In the genomic region with DNA sequence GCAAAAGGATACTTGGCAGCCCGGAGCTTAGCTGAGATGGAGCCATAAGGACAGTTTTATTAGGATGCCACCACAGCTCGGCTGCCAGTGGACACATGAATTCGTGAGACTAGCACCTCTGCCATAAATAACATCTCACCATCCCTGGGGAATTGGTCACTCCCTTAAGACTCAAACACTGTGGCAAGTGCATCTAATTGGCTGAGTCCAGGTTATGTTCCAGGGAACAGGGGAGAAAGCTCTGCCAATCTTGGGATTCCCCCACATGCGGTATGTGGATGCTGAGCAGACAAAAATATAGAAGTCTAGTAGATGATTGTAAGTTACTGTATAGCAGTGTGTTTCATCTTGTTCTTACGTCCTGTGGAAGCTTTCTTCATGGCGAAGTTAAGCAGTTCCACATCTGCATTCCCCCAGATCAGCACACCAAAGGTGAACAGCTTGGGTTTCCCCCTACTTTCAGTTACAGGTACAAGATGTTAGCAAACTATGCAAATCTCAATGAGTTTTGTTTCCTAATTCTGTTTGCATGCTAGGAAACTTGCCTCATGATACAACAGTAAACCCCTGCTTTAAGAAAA, we compare ENCODE assay signal across 10 cellular contexts.
DNase-seq lines count a peak whose midpoint lies in the region; ATAC-seq, FAIRE-seq and TF ChIP-seq lines count a peak whose summit lies in the region.
"Had no signal": no experiment of that assay in that cellular context is flagged by ENCODE, and none has a peak within 500 bp of the region (broad histone marks: within the 10 kb centered on the region; RNA-seq: fewer than 3 reads in every experiment).

No MANE protein-coding gene starts in this region.

- H2BK15ac ChIP-seq in IMR-90 (ENCODE audit: low read depth, low read length), result 0 out of 3 replicates have a peak overlapping the region, but pooled peaks have one; percentile 55

- peaks cover 21% of the 10 kb centered on the region for H3K9me1 ChIP-seq in IMR-90 (ENCODE audit: insufficient read depth, low read length)

- H3K18ac ChIP-seq in IMR-90 (ENCODE audit: low read depth, low read length) (no peak overlapping the region), trophoblast cell (ENCODE audit: low read length) (no peak overlapping the region)

- H3K9ac ChIP-seq in IMR-90 (ENCODE audit: low read depth, low read length) (no peak overlapping the region), trophoblast cell (ENCODE audit: low read length) (no peak overlapping the region)

- no peaks in the 10 kb centered on the region for H3K9me2 ChIP-seq in hepatocyte (replicated peaks; ENCODE audit: insufficient read depth)

- POLR2A ChIA-PET in IMR-90 (lab: Charles Lee; ENCODE audit: unreplicated experiment), result no interaction called here

- H2BK5ac ChIP-seq in IMR-90 (ENCODE audit: low read depth, low read length, poor library complexity, severe bottlenecking) (no peak overlapping the region), trophoblast cell (ENCODE audit: low read depth, low read length, poor library complexity) (no peak overlapping the region)

- no peak overlapping the region for H3K27ac ChIP-seq in IMR-90 (ENCODE audit: insufficient read depth, low read length)
- H3K27ac ChIP-seq in trophoblast cell (ENCODE audit: low read depth, low read length), result no peak overlapping the region
- H3K27ac ChIP-seq in uterus, result no peak overlapping the region
- H3K27ac ChIP-seq in hepatocyte, result no peak overlapping the region
- H3K27ac ChIP-seq: epithelial cell of prostate had no signal

- no peaks in the 10 kb centered on the region for H3K27me3 ChIP-seq in IMR-90 (ENCODE audit: control insufficient read depth, insufficient read depth, low read length)
- H3K27me3 ChIP-seq in trophoblast cell (ENCODE audit: insufficient read depth, low read length), result no peaks in the 10 kb centered on the region
- no peaks in the 10 kb centered on the region for H3K27me3 ChIP-seq in uterus
- H3K27me3 ChIP-seq in hepatocyte, result no peaks in the 10 kb centered on the region

- H4K12ac ChIP-seq in trophoblast cell (ENCODE audit: low read depth, low read length), result no peak overlapping the region

- no peak overlapping the region for H3K4ac ChIP-seq in IMR-90 (ENCODE audit: low read depth, low read length)
- no peak overlapping the region for H3K4ac ChIP-seq in trophoblast cell (ENCODE audit: low read depth, low read length)

- no peak for TF ChIP-seq RAD21 in IMR-90 (IDR thresholded peaks at IDR 0.05; ENCODE audit: low read length)

- H2BK120ac ChIP-seq in IMR-90 (ENCODE audit: low read depth, low read length), result no peak overlapping the region; the same call in 1 of the 2 replicates
- no peak overlapping the region for H2BK120ac ChIP-seq in trophoblast cell (ENCODE audit: insufficient read depth, low read length, poor library complexity)

- H4K91ac ChIP-seq in IMR-90 (ENCODE audit: insufficient read depth, low read depth, low read length) (no peak overlapping the region), trophoblast cell (ENCODE audit: low read depth, low read length) (no peak overlapping the region)

- H3K4me2 ChIP-seq in IMR-90 (ENCODE audit: low read depth, low read length) (no peak overlapping the region), trophoblast cell (ENCODE audit: low read length) (no peak overlapping the region), hepatocyte (no peak overlapping the region)

- peak; percentile 35 to 52 for ATAC-seq in left cardiac atrium
- no peak for ATAC-seq in Right ventricle myocardium inferior
- ATAC-seq in HG02610 (IDR thresholded peaks at IDR 0.05; ENCODE audit: unreplicated experiment), result peak; percentile 75
- ATAC-seq in IMR-90 (ENCODE audit: low read depth), result no peak

- H2AK9ac ChIP-seq in IMR-90 (replicated peaks; ENCODE audit: low read depth, low read length, poor library complexity), result no peak overlapping the region

- H3K36me3 ChIP-seq in IMR-90 (ENCODE audit: control insufficient read depth, insufficient read depth, low read length), result no peaks in the 10 kb centered on the region
- no peaks in the 10 kb centered on the region for H3K36me3 ChIP-seq in trophoblast cell (ENCODE audit: control insufficient read depth in 1 of 2, insufficient read depth in 2 of 2, low read length in 2 of 2)
- H3K36me3 ChIP-seq in uterus, result no peaks in the 10 kb centered on the region
- H3K36me3 ChIP-seq in hepatocyte (replicated peaks; ENCODE audit: insufficient read depth, low read depth), result no peaks in the 10 kb centered on the region

- no peak for DNase-seq in left cardiac atrium
- no peak for DNase-seq in Right ventricle myocardium inferior (ENCODE audit: missing footprints)
- DNase-seq in IMR-90, result no peak
- no peak for DNase-seq in urothelium cell line (ENCODE audit: low spot score)
- no peak for DNase-seq in trophoblast cell
- DNase-seq in uterus, result no peak
- DNase-seq in hepatocyte (ENCODE audit: low spot score), result no peak
- DNase-seq: Right ventricle myocardium superior had no signal

- no peak overlapping the region for H3K4me3 ChIP-seq in IMR-90 (ENCODE audit: insufficient read depth, low read depth, low read length)
- H3K4me3 ChIP-seq in trophoblast cell (ENCODE audit: low read depth, low read length), result no peak overlapping the region
- H3K4me3 ChIP-seq in uterus, result no peak overlapping the region
- H3K4me3 ChIP-seq in hepatocyte, result no peak overlapping the region

- no peak overlapping the region for H2BK12ac ChIP-seq in trophoblast cell (ENCODE audit: low read length)

- CTCF ChIA-PET in IMR-90 (lab: Yijun Ruan, JAX), result no interaction called here

- H3K14ac ChIP-seq in IMR-90 (replicated peaks; ENCODE audit: low read depth, low read length), result no peak overlapping the region
- H3K14ac ChIP-seq in trophoblast cell (ENCODE audit: low read length), result no peak overlapping the region

- H3K79me2 ChIP-seq in trophoblast cell (ENCODE audit: control insufficient read depth, insufficient read depth, low read length, poor library complexity), result no peaks in the 10 kb centered on the region
- H3K79me2 ChIP-seq in hepatocyte, result peaks cover 43% of the 10 kb centered on the region

- no peak overlapping the region for H4K5ac ChIP-seq in IMR-90 (ENCODE audit: low read depth, low read length)

- TF ChIP-seq POLR2A in IMR-90 (IDR thresholded peaks at IDR 0.05; ENCODE audit: low read depth, low read length) (no peak), uterus (IDR thresholded peaks at IDR 0.05) (no peak)

- WGBS in IMR-90 (ENCODE audit: extremely low coverage in 2 of 2, insufficient read length in 1 of 2), 2 experiments, result 83% methylated on average over 1 of the region's 6 CpGs; no CpG with 5 or more reads in 1 of the 2 experiments
- WGBS in trophoblast cell (ENCODE audit: extremely low coverage, insufficient coverage, insufficient read length), result no CpG with 5 or more reads among the region's 6 CpGs
- WGBS in hepatocyte (ENCODE audit: low lambda C conversion rate, missing lambda C conversion rate), result 92% methylated on average over 6 of the region's 6 CpGs

- H4K8ac ChIP-seq in IMR-90 (ENCODE audit: low read depth in 2 of 2, low read length in 2 of 2) (no peak overlapping the region), trophoblast cell (ENCODE audit: low read depth, low read length) (no peak overlapping the region)

- H2AK5ac ChIP-seq in IMR-90 (ENCODE audit: low read depth, low read length), result no peak overlapping the region
- no peak overlapping the region for H2AK5ac ChIP-seq in trophoblast cell (ENCODE audit: low read length)

- intact Hi-C loops in left cardiac atrium (cut with DNase I) (no loop called here), Right ventricle myocardium inferior (cut with DNase I) (no loop called here), IMR-90 (cut with micrococcal nuclease) (no loop called here), uterus (cut with DNase I; ENCODE audit: low total_unique reads) (no loop called here)

- H3K56ac ChIP-seq in IMR-90 (ENCODE audit: extremely low read depth, insufficient read depth, low read length), result no peak overlapping the region

- H2BK20ac ChIP-seq in IMR-90 (ENCODE audit: low read depth, low read length), result no peak overlapping the region

- in situ Hi-C loops in IMR-90 (cut with MboI; ENCODE audit: low sequenced_read_pairs), result no loop called here

- no peak for TF ChIP-seq CTCF in IMR-90 (conservative IDR thresholded peaks at IDR 0.05; ENCODE audit: low read depth, low read length)
- no peak for TF ChIP-seq CTCF in uterus (IDR thresholded peaks at IDR 0.05)
- no peak for TF ChIP-seq CTCF in hepatocyte (IDR thresholded peaks at IDR 0.05; ENCODE audit: poor library complexity)

- H2AFZ ChIP-seq in IMR-90 (replicated peaks; ENCODE audit: low read length, poor library complexity) (no peak overlapping the region), trophoblast cell (ENCODE audit: insufficient read depth, low read length, poor library complexity) (no peak overlapping the region), hepatocyte (no peak overlapping the region)

- H3K9me3 ChIP-seq in IMR-90 (ENCODE audit: control insufficient read depth, insufficient read depth, low read length), result no peaks in the 10 kb centered on the region
- H3K9me3 ChIP-seq in trophoblast cell (ENCODE audit: insufficient read depth, low read depth, low read length), result no peaks in the 10 kb centered on the region
- H3K9me3 ChIP-seq in uterus, result no peaks in the 10 kb centered on the region
- H3K9me3 ChIP-seq in hepatocyte (ENCODE audit: low read depth), result no peaks in the 10 kb centered on the region

- peaks cover 9% of the 10 kb centered on the region; the same call in 1 of the 2 replicates for H3K4me1 ChIP-seq in IMR-90 (ENCODE audit: control insufficient read depth, insufficient read depth, low read length)
- H3K4me1 ChIP-seq in trophoblast cell (ENCODE audit: control insufficient read depth in 1 of 2, insufficient read depth in 2 of 2, low read length in 2 of 2), result no peaks in the 10 kb centered on the region
- peaks cover 0 to 5% of the 10 kb centered on the region in 2 donors for H3K4me1 ChIP-seq in uterus
- H3K4me1 ChIP-seq in hepatocyte (ENCODE audit: insufficient read depth), result peaks cover 13% of the 10 kb centered on the region

- no TSS peak for BruUV-seq in IMR-90 (replicated peaks; lab: Mats Ljungman, UMichigan)

- H3K79me1 ChIP-seq in IMR-90 (ENCODE audit: low read depth in 1 of 2, low read length in 2 of 2), result peaks cover 28 to 73% of the 10 kb centered on the region in 2 experiments
- H3K79me1 ChIP-seq in trophoblast cell (ENCODE audit: low read length), result no peaks in the 10 kb centered on the region

- peak; percentile 65 for FAIRE-seq in urothelium cell line (lab: Jason Lieb, UNC)

- 0 out of 2 replicates have a peak overlapping the region, but pooled peaks have one; percentile 59 for H3K23ac ChIP-seq in IMR-90 (ENCODE audit: low read depth, low read length)
- H3K23ac ChIP-seq in trophoblast cell (ENCODE audit: low read length), result no peak overlapping the region

- H4K20me1 ChIP-seq in IMR-90 (ENCODE audit: insufficient read depth, low read length) (no peaks in the 10 kb centered on the region), hepatocyte (ENCODE audit: insufficient read depth, poor library complexity, severe bottlenecking) (no peaks in the 10 kb centered on the region)

- dilution Hi-C loops in IMR-90 (cut with HindIII; ENCODE audit: low sequenced_read_pairs, unreplicated experiment), result no loop called here

TF ChIP-seq in IMR-90, 13 proteins besides CTCF, POLR2A, EP300 and RAD21:
- 0 out of 2 replicates have a peak, but pooled peaks have one; percentile 7 for TF ChIP-seq MAFK (IDR thresholded peaks at IDR 0.05; ENCODE audit: low read depth, low read length)
- TF ChIP-seq MXI1 (IDR thresholded peaks at IDR 0.05; ENCODE audit: borderline replicate concordance, low read depth, low read length), result no peak
- no peak for TF ChIP-seq RFX5 (IDR thresholded peaks at IDR 0.05; ENCODE audit: low read depth, low read length)

Comparison
In these comparisons a context has a peak if more than half of its experiments do, and no peak if none do; other contexts are left out.
1. ATAC-seq: peak in left cardiac atrium (2 of 2) and HG02610 (single experiment); none in Right ventricle myocardium inferior (single experiment) and IMR-90 (single experiment).